In the genomic region with DNA sequence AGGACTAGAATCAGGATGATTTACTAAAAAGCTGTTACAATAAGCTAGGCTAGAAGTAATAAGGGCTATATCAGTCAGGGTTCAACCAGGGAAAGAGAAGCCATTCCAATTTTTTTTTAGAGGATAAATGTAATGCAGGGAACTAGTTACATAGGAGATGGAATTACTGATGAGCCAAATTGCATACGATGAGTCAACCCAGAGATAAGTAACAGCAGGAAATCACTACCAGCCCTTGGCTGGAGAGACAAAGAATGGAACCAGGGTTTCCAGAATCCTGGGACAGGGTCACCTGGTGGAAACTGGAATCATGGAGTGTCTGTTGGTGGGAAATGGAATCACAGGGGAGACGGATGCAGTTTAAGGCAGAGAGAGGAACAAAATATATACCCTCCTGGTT, we compare ENCODE assay signal across 1 cellular context.
TF ChIP-seq lines count a peak whose summit lies in the region.

No MANE protein-coding gene starts in this region.

TF ChIP-seq in IMR-90, 13 proteins besides CTCF, POLR2A, EP300 and RAD21:
- TF ChIP-seq CHD1 (IDR thresholded peaks at IDR 0.05; ENCODE audit: low read depth, low read length) (no peak), CEBPB (IDR thresholded peaks at IDR 0.05; ENCODE audit: low read depth, low read length) (no peak), MAZ (IDR thresholded peaks at IDR 0.05; ENCODE audit: borderline replicate concordance, low read depth, low read length) (no peak), MAFK (IDR thresholded peaks at IDR 0.05; ENCODE audit: low read depth, low read length) (no peak), MXI1 (IDR thresholded peaks at IDR 0.05; ENCODE audit: borderline replicate concordance, low read depth, low read length) (no peak), SMC3 (IDR thresholded peaks at IDR 0.05; ENCODE audit: low read depth, low read length) (no peak), FOS (IDR thresholded peaks at IDR 0.05; ENCODE audit: low read depth, low read length) (no peak), NFE2L2 (IDR thresholded peaks at IDR 0.05; ENCODE audit: low read depth, low read length) (no peak), RCOR1 (IDR thresholded peaks at IDR 0.05; ENCODE audit: insufficient replicate concordance, low read length) (no peak)
- TF ChIP-seq, protein P1, sequence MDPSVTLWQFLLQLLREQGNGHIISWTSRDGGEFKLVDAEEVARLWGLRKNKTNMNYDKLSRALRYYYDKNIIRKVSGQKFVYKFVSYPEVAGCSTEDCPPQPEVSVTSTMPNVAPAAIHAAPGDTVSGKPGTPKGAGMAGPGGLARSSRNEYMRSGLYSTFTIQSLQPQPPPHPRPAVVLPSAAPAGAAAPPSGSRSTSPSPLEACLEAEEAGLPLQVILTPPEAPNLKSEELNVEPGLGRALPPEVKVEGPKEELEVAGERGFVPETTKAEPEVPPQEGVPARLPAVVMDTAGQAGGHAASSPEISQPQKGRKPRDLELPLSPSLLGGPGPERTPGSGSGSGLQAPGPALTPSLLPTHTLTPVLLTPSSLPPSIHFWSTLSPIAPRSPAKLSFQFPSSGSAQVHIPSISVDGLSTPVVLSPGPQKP (IDR thresholded peaks at IDR 0.05; ENCODE audit: borderline replicate concordance, low read depth, low read length), result no peak
